In genomic region chr2:112795720-112796119, GRCh38 we compare ENCODE assay signal across 13 cellular contexts. TPM values are rescaled to one million over a fixed set of nuclear protein-coding genes. Genes with fewer than 3 reads are reported as not detected.
DNase-seq lines count a peak whose midpoint lies in the region; ATAC-seq, FAIRE-seq and TF ChIP-seq lines count a peak whose summit lies in the region.
"Had no signal": no experiment of that assay in that cellular context is flagged by ENCODE, and none has a peak within 500 bp of the region (broad histone marks: within the 10 kb centered on the region; RNA-seq: fewer than 3 reads in every experiment).

No MANE protein-coding gene starts in this region.

- peak; percentile 17 for DNase-seq in activated naive CD4-positive, alpha-beta T cell treated with anti-CD3 and anti-CD28 coated beads for 36 hours
- no peak for DNase-seq in activated naive CD4-positive, alpha-beta T cell treated with anti-CD3 and anti-CD28 coated beads, Interleukin-2, amount 50 U/mL, for 16 hours
- DNase-seq in NOMO-1 treated with DMSO at 0.1 percent for 48 hours (lab: John Stamatoyannopoulos, UW; ENCODE audit: unreplicated experiment): peak; percentile 25
- DNase-seq in type B pancreatic cell (ENCODE audit: extremely low spot score, unreplicated experiment): no peak
- DNase-seq in RCC 7860 (ENCODE audit: low spot score): no peak
- DNase-seq in cardiac septum (ENCODE audit: low spot score): no peak
- DNase-seq in NCI-H1930 (lab: John Stamatoyannopoulos, UW): no peak
- DNase-seq: activated CD4-positive, CD25-positive, alpha-beta regulatory T cell treated with anti-CD3 and anti-CD28 coated beads, Interleukin-2, amount 50 U/mL, for 72 hours; effector CD8-positive, alpha-beta T cell; upper lobe of right lung had no signal

- no peak for TF ChIP-seq CTCF in type B pancreatic cell (conservative IDR thresholded peaks at IDR 0.05)

- no peak for FAIRE-seq in RCC 7860 (lab: Jason Lieb, UNC)

- H3K27ac Mint-ChIP-seq in activated naive CD4-positive, alpha-beta T cell treated with anti-CD3 and anti-CD28 coated beads for 36 hours: no peak overlapping the region
- peak overlapping the region; percentile 89 for H3K27ac Mint-ChIP-seq in type B pancreatic cell
- H3K27ac Mint-ChIP-seq: IgD-negative memory B cell had no signal

- peak; percentile 90 for ATAC-seq in esophagus mucosa
- ATAC-seq: left lobe of liver, upper lobe of right lung had no signal

- intact Hi-C loops in activated naive CD4-positive, alpha-beta T cell treated with anti-CD3 and anti-CD28 coated beads for 36 hours (cut with micrococcal nuclease): no loop called here
- intact Hi-C loops in cardiac septum (cut with DNase I): no loop called here

- no peak overlapping the region for H3K4me3 Mint-ChIP-seq in activated naive CD4-positive, alpha-beta T cell treated with anti-CD3 and anti-CD28 coated beads for 36 hours
- peak overlapping the region; percentile 66 for H3K4me3 Mint-ChIP-seq in type B pancreatic cell
- H3K4me3 Mint-ChIP-seq: IgD-negative memory B cell had no signal

- CTCF ChIA-PET in activated naive CD4-positive, alpha-beta T cell treated with anti-CD3 and anti-CD28 coated beads for 36 hours (lab: Charles Lee): interaction anchor here (0.5 to 0.6 kb wide), 2 partner anchors 56 to 147 kb away, joined by 3 read pairs; no protein-coding TSS in a partner anchor

- no peaks in the 10 kb centered on the region for H3K9me3 Mint-ChIP-seq in activated naive CD4-positive, alpha-beta T cell treated with anti-CD3 and anti-CD28 coated beads for 36 hours
- H3K9me3 Mint-ChIP-seq in type B pancreatic cell: peaks cover 5% of the 10 kb centered on the region
- H3K9me3 Mint-ChIP-seq: IgD-negative memory B cell had no signal

- H3K4me1 Mint-ChIP-seq in activated naive CD4-positive, alpha-beta T cell treated with anti-CD3 and anti-CD28 coated beads for 36 hours (ENCODE audit: low read depth): peaks cover 14% of the 10 kb centered on the region
- peaks cover 15% of the 10 kb centered on the region for H3K4me1 Mint-ChIP-seq in type B pancreatic cell (ENCODE audit: unreplicated experiment)

- peaks cover 2% of the 10 kb centered on the region for H3K27me3 Mint-ChIP-seq in activated naive CD4-positive, alpha-beta T cell treated with anti-CD3 and anti-CD28 coated beads for 36 hours (ENCODE audit: low read depth)
- H3K27me3 Mint-ChIP-seq in type B pancreatic cell: no peaks in the 10 kb centered on the region
- H3K27me3 Mint-ChIP-seq: IgD-negative memory B cell had no signal

- no peaks in the 10 kb centered on the region for H3K36me3 Mint-ChIP-seq in activated naive CD4-positive, alpha-beta T cell treated with anti-CD3 and anti-CD28 coated beads for 36 hours (ENCODE audit: low read depth)
- H3K36me3 Mint-ChIP-seq in type B pancreatic cell: peaks cover 4% of the 10 kb centered on the region

RNA-seq across cellular contexts. Expression of gene IL1A, which starts 11.4 kb away (rescaled TPM):
- total RNA-seq in activated naive CD4-positive, alpha-beta T cell treated with anti-CD3 and anti-CD28 coated beads for 36 hours: under 1 TPM; 0.17 to 0.29 TPM
- total RNA-seq in esophagus mucosa (9.4 TPM), type B pancreatic cell (ENCODE audit: low replicate concordance) (0.60 and 1.6 TPM in 2 replicates), cardiac septum (not detected)
- total RNA-seq: left lobe of liver had no signal

RNA-seq across cellular contexts. Expression of gene CKAP2L, which starts 31.3 kb away (rescaled TPM):
- 10 to 100 TPM; 49.2 to 50.8 TPM for total RNA-seq in activated naive CD4-positive, alpha-beta T cell treated with anti-CD3 and anti-CD28 coated beads for 36 hours
- 14.0 TPM for total RNA-seq in esophagus mucosa
- total RNA-seq in type B pancreatic cell (ENCODE audit: low replicate concordance): 9.7 and 25.4 TPM in 2 replicates
- total RNA-seq in cardiac septum: 0.30 TPM

RNA-seq across cellular contexts. Expression of gene IL1B, which starts 40.9 kb away (rescaled TPM):
- total RNA-seq in activated naive CD4-positive, alpha-beta T cell treated with anti-CD3 and anti-CD28 coated beads for 36 hours: not detected
- 4.1 TPM for total RNA-seq in esophagus mucosa
- total RNA-seq in type B pancreatic cell (ENCODE audit: low replicate concordance): 0.46 and 0.76 TPM in 2 replicates
- total RNA-seq in cardiac septum: 0.48 TPM
- total RNA-seq: left lobe of liver had no signal

Comparison
In these comparisons a context has a peak if more than half of its experiments do, and no peak if none do; other contexts are left out.
1. DNase-seq: peak in activated naive CD4-positive, alpha-beta T cell treated with anti-CD3 and anti-CD28 coated beads for 36 hours (single experiment) and NOMO-1 treated with DMSO at 0.1 percent for 48 hours (single experiment); none in activated naive CD4-positive, alpha-beta T cell treated with anti-CD3 and anti-CD28 coated beads, Interleukin-2, amount 50 U/mL, for 16 hours (single experiment), type B pancreatic cell (single experiment), RCC 7860 (single experiment), cardiac septum (single experiment) and NCI-H1930 (0 of 2).